Comparison of ENCODE assay signal across 1 cellular context in the genomic region with DNA sequence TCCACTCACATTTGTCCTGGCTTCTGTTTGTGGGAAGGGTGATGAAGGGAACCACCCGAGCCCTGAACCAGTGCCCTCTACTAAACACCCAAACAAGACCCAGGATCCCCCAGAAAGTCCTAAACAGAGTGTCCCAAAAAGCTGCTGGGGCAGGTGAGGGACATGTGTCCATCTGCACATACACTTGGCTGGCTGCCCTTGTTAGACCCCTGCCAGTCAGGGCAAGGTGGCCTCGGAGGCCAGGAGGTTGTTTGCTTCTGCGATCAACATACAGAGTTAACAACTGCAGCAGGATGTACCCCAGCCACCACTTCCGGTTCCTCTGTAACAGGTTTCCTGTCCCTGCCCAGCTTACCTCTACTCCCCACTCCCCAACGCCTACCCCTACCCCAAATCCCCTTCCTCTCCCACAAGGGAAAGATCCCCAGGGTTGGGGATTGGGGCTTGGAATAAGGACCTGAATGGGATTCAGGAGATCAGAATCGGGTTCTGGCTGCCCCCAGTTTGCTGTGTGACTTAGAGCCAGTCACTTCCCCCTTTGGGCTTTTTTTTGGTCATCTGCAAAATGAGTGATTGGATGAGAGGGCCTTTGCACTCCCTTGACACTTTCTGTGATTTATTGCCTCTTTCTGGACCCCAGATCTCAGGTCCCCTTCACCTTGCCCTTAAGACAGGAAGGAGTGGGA.
TF ChIP-seq lines count a peak whose summit lies in the region.

No MANE protein-coding gene starts in this region.

TF ChIP-seq in liver, 16 proteins besides CTCF, POLR2A, EP300 and RAD21 (continued from another document):
- TF ChIP-seq REST (IDR thresholded peaks at IDR 0.05) (no peak), TAF1 (conservative IDR thresholded peaks at IDR 0.05) (no peak), YY1 (IDR thresholded peaks at IDR 0.05) (no peak), HNF4G (IDR thresholded peaks at IDR 0.05) (no peak), FOXA2 (IDR thresholded peaks at IDR 0.05) (no peak), FOXA1 (IDR thresholded peaks at IDR 0.05) (no peak), SP1 (IDR thresholded peaks at IDR 0.05) (no peak)
